ENCODE assay signal across 32 cellular contexts in genomic region chr1:33277488-33278084, GRCh38. TPM values are rescaled to one million over a fixed set of nuclear protein-coding genes. Genes with fewer than 3 reads are reported as not detected.
"Had no signal": no experiment of that assay in that cellular context is flagged by ENCODE, and none has a peak within 500 bp of the region (broad histone marks: within the 10 kb centered on the region; RNA-seq: fewer than 3 reads in every experiment).

No MANE protein-coding gene starts in this region.

- H3K27me3 Mint-ChIP-seq: activated CD4-positive, alpha-beta memory T cell treated with anti-CD3 and anti-CD28 coated beads, Interleukin-2, amount 10 ng/mL, durations not matched to agents 7 days and 5 days; activated CD4-positive, alpha-beta T cell treated with anti-CD3 and anti-CD28 coated beads, Interleukin-2, amount 10 ng/mL, durations not matched to agents 7 days and 5 days; activated naive CD8-positive, alpha-beta T cell; activated T-cell treated with anti-CD3 and anti-CD28 coated beads, Interleukin-2, amount 50 U/mL, for 24 hours; progenitor cell of endocrine pancreas had no signal

- DNase-seq: activated CD4-positive, alpha-beta memory T cell treated with anti-CD3 and anti-CD28 coated beads, Interleukin-2, amount 10 ng/mL, durations not matched to agents 7 days and 5 days; activated CD4-positive, alpha-beta T cell treated with anti-CD3 and anti-CD28 coated beads for 1 hour; activated CD4-positive, alpha-beta T cell treated with anti-CD3 and anti-CD28 coated beads, Interleukin-2, amount 10 ng/mL, durations not matched to agents 7 days and 5 days; activated CD8-positive, alpha-beta memory T cell treated with anti-CD3 and anti-CD28 coated beads, Interleukin-2, amount 50 U/mL, for 48 hours; activated naive CD4-positive, alpha-beta T cell; activated T-cell treated with anti-CD3 and anti-CD28 coated beads, Interleukin-2, amount 50 U/mL, for 24 hours; brain microvascular endothelial cell; caudate nucleus; kidney; left colon; mesenchymal stem cell; natural killer cell; small intestine; stimulated activated CD4-positive, alpha-beta T cell treated with anti-CD3 and anti-CD28 coated beads, Interleukin-1b, Interleukin-23, amount 100 ng/mL, for 48 hours; stimulated activated naive CD4-positive, alpha-beta T cell; T-helper 2 cell had no signal

- FAIRE-seq: astrocyte, endothelial cell of umbilical vein, kidney, small intestine had no signal

- H3K27me3 ChIP-seq: brain microvascular endothelial cell, gastroesophageal sphincter, hepatocyte, tibial nerve had no signal

- ATAC-seq: gastroesophageal sphincter, left colon, natural killer cell, sciatic nerve had no signal

- H3K4me3 ChIP-seq: gastroesophageal sphincter, hepatocyte, tibial nerve had no signal

- H3K27ac ChIP-seq: brain microvascular endothelial cell, gastroesophageal sphincter, hepatocyte, tibial nerve had no signal

- H3K36me3 Mint-ChIP-seq: natural killer cell had no signal

- H3K9me3 ChIP-seq: gastroesophageal sphincter, tibial nerve had no signal

- H3K4me3 Mint-ChIP-seq: activated CD4-positive, alpha-beta memory T cell treated with anti-CD3 and anti-CD28 coated beads, Interleukin-2, amount 10 ng/mL, durations not matched to agents 7 days and 5 days; activated CD4-positive, alpha-beta T cell treated with anti-CD3 and anti-CD28 coated beads, Interleukin-2, amount 10 ng/mL, durations not matched to agents 7 days and 5 days; activated naive CD8-positive, alpha-beta T cell; activated T-cell treated with anti-CD3 and anti-CD28 coated beads, Interleukin-2, amount 50 U/mL, for 24 hours; natural killer cell had no signal

- H3K27ac Mint-ChIP-seq: activated CD4-positive, alpha-beta memory T cell treated with anti-CD3 and anti-CD28 coated beads, Interleukin-2, amount 10 ng/mL, durations not matched to agents 7 days and 5 days; activated CD4-positive, alpha-beta T cell treated with anti-CD3 and anti-CD28 coated beads, Interleukin-2, amount 10 ng/mL, durations not matched to agents 7 days and 5 days; activated naive CD8-positive, alpha-beta T cell; activated T-cell treated with anti-CD3 and anti-CD28 coated beads, Interleukin-2, amount 50 U/mL, for 24 hours had no signal

- H3K9me3 Mint-ChIP-seq: activated CD4-positive, alpha-beta memory T cell treated with anti-CD3 and anti-CD28 coated beads, Interleukin-2, amount 10 ng/mL, durations not matched to agents 7 days and 5 days; activated CD4-positive, alpha-beta T cell treated with anti-CD3 and anti-CD28 coated beads, Interleukin-2, amount 10 ng/mL, durations not matched to agents 7 days and 5 days; activated T-cell treated with anti-CD3 and anti-CD28 coated beads, Interleukin-2, amount 50 U/mL, for 24 hours; natural killer cell had no signal

RNA-seq across cellular contexts. Expression of gene A3GALT2, which starts 43.3 kb away (rescaled TPM):
- total RNA-seq: activated CD4-positive, alpha-beta memory T cell treated with anti-CD3 and anti-CD28 coated beads, Interleukin-2, amount 10 ng/mL, durations not matched to agents 7 days and 5 days; activated CD4-positive, alpha-beta T cell treated with anti-CD3 and anti-CD28 coated beads, Interleukin-2, amount 10 ng/mL, durations not matched to agents 7 days and 5 days; astrocyte; endothelial cell of umbilical vein; fibroblast of lung; fibroblast of villous mesenchyme; hepatocyte; kidney; left colon; lower leg skin; mononuclear cell; natural killer cell; omental fat pad; renal cortical epithelial cell; sciatic nerve; temporal lobe; urinary bladder had no signal
